ENCODE assay signal across 27 cellular contexts in genomic region chr1:203096566-203096965, GRCh38. TPM values are rescaled to one million over a fixed set of nuclear protein-coding genes. Genes with fewer than 3 reads are reported as not detected.
DNase-seq lines count a peak whose midpoint lies in the region; ATAC-seq and FAIRE-seq lines count a peak whose summit lies in the region.
"Had no signal": no experiment of that assay in that cellular context is flagged by ENCODE, and none has a peak within 500 bp of the region (broad histone marks: within the 10 kb centered on the region; RNA-seq: fewer than 3 reads in every experiment).

No MANE protein-coding gene starts in this region.

- H3K27ac Mint-ChIP-seq in activated CD4-positive, alpha-beta T cell treated with anti-CD3 and anti-CD28 coated beads, Interleukin-2, amount 10 ng/mL, durations not matched to agents 7 days and 5 days, result no peak overlapping the region
- H3K27ac Mint-ChIP-seq: CD4-positive, CD25-positive, alpha-beta regulatory T cell had no signal

- peaks cover 41% of the 10 kb centered on the region for H3K27me3 Mint-ChIP-seq in activated CD4-positive, alpha-beta T cell treated with anti-CD3 and anti-CD28 coated beads, Interleukin-2, amount 10 ng/mL, durations not matched to agents 7 days and 5 days

- DNase-seq in activated CD4-positive, alpha-beta T cell treated with anti-CD3 and anti-CD28 coated beads, Interleukin-2, amount 10 ng/mL, durations not matched to agents 7 days and 5 days, result peak; percentile 0
- no peak for DNase-seq in activated CD4-positive, alpha-beta T cell treated with anti-CD3 and anti-CD28 coated beads, Interleukin-2, amount 50 U/mL, for 1 hour
- DNase-seq in NCI-H524 treated with DMSO at 0.1 percent for 48 hours (lab: John Stamatoyannopoulos, UW) (peak; percentile 88), iPS-NIHi7 (ENCODE audit: extremely low spot score) (peak; percentile 6), frontal cortex (ENCODE audit: low spot score in 2 of 2) (no peak), left lobe of liver (ENCODE audit: low spot score) (no peak)
- DNase-seq: CD4-positive, CD25-positive, alpha-beta regulatory T cell; DMS79; EL; GDM1; H7; KBM-7; NCI-H1105 treated with DMSO at 0.1 percent for 48 hours; NCI-H146; NCI-H1930; NCI-H2107; NCI-H446 treated with DMSO at 0.1 percent for 48 hours; PC-9; SJCRH30 had no signal

- H3K36me3 Mint-ChIP-seq in activated CD4-positive, alpha-beta T cell treated with anti-CD3 and anti-CD28 coated beads, Interleukin-2, amount 10 ng/mL, durations not matched to agents 7 days and 5 days (ENCODE audit: low read depth), result peaks cover 3% of the 10 kb centered on the region
- H3K36me3 Mint-ChIP-seq: CD4-positive, CD25-positive, alpha-beta regulatory T cell had no signal

- H3K9me3 Mint-ChIP-seq in activated CD4-positive, alpha-beta T cell treated with anti-CD3 and anti-CD28 coated beads, Interleukin-2, amount 10 ng/mL, durations not matched to agents 7 days and 5 days, result peaks cover 16% of the 10 kb centered on the region

- no peak for FAIRE-seq in frontal cortex (lab: Jason Lieb, UNC)
- FAIRE-seq: GM12878, GM19239 had no signal

- ATAC-seq in GM21825 (IDR thresholded peaks at IDR 0.05; ENCODE audit: unreplicated experiment), result no peak
- no peak for ATAC-seq in left lobe of liver
- ATAC-seq: GM12878, Right ventricle myocardium inferior, SK-N-SH treated with all-trans-retinoic acid at 6 μM for 48 hours had no signal

- no peaks in the 10 kb centered on the region for H3K4me1 Mint-ChIP-seq in activated CD4-positive, alpha-beta T cell treated with anti-CD3 and anti-CD28 coated beads, Interleukin-2, amount 10 ng/mL, durations not matched to agents 7 days and 5 days
- H3K4me1 Mint-ChIP-seq: CD4-positive, CD25-positive, alpha-beta regulatory T cell had no signal

- POLR2A ChIA-PET in activated CD4-positive, alpha-beta T cell treated with anti-CD3 and anti-CD28 coated beads, Interleukin-2, amount 10 ng/mL, durations not matched to agents 7 days and 5 days (lab: Charles Lee), result no interaction called here

- CTCF ChIA-PET in activated CD4-positive, alpha-beta T cell treated with anti-CD3 and anti-CD28 coated beads, Interleukin-2, amount 10 ng/mL, durations not matched to agents 7 days and 5 days (lab: Charles Lee), result interaction anchor here (0.6 to 1.6 kb wide), 2 partner anchors 26 to 438 kb away, joined by 3 to 4 read pairs; no protein-coding TSS in a partner anchor

- H3K4me3 Mint-ChIP-seq in activated CD4-positive, alpha-beta T cell treated with anti-CD3 and anti-CD28 coated beads, Interleukin-2, amount 10 ng/mL, durations not matched to agents 7 days and 5 days, result no peak overlapping the region
- H3K4me3 Mint-ChIP-seq: CD4-positive, CD25-positive, alpha-beta regulatory T cell had no signal

RNA-seq across cellular contexts. Expression of gene MYOG, which starts 10.8 kb away (rescaled TPM):
- total RNA-seq in activated CD4-positive, alpha-beta T cell treated with anti-CD3 and anti-CD28 coated beads, Interleukin-2, amount 10 ng/mL, durations not matched to agents 7 days and 5 days, result not detected
- under 0.01 TPM for total RNA-seq in frontal cortex
- total RNA-seq in left lobe of liver, result not detected
- total RNA-seq: A172; CD4-positive, CD25-positive, alpha-beta regulatory T cell; GM12878; H7; MCF 10A; PC-9; Right ventricle myocardium inferior; RPMI7951 had no signal

RNA-seq across cellular contexts. Expression of gene ADORA1, which starts 31.0 kb away (rescaled TPM):
- not detected for total RNA-seq in activated CD4-positive, alpha-beta T cell treated with anti-CD3 and anti-CD28 coated beads, Interleukin-2, amount 10 ng/mL, durations not matched to agents 7 days and 5 days
- total RNA-seq in frontal cortex, result 11.0 TPM
- 0.53 TPM for total RNA-seq in left lobe of liver
- total RNA-seq: CD4-positive, CD25-positive, alpha-beta regulatory T cell; GM12878 had no signal

Comparison
In these comparisons a context has a peak if more than half of its experiments do, and no peak if none do; other contexts are left out.
1. DNase-seq: peak in activated CD4-positive, alpha-beta T cell treated with anti-CD3 and anti-CD28 coated beads, Interleukin-2, amount 10 ng/mL, durations not matched to agents 7 days and 5 days (single experiment), NCI-H524 treated with DMSO at 0.1 percent for 48 hours (single experiment) and iPS-NIHi7 (single experiment); none in activated CD4-positive, alpha-beta T cell treated with anti-CD3 and anti-CD28 coated beads, Interleukin-2, amount 50 U/mL, for 1 hour (single experiment), frontal cortex (0 of 2) and left lobe of liver (single experiment).